In the genomic region with DNA sequence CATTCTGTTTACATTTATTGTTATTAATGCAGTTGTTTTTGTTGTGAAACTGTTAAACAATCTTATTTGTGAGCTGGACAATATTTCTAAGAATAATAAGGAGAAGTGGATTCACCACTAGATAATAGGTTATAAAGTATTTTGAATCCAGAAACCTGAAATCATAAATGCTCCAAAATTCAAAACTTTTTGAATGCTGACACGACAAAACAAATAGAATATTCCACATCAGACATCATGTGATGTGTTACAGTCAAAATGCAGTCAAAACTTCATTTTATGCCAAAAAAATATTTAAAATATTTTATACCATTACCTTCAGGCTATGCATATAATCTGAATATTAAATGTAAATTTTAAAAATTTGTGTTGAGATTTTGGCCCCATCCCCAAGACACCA, we compare ENCODE assay signal across 28 cellular contexts.
"Had no signal": no experiment of that assay in that cellular context is flagged by ENCODE, and none has a peak within 500 bp of the region (broad histone marks: within the 10 kb centered on the region; RNA-seq: fewer than 3 reads in every experiment).

No MANE protein-coding gene starts in this region.

- H3K36me3 ChIP-seq: neural progenitor cell, ovary, spleen, suprapubic skin, tibial artery, transverse colon, upper lobe of right lung, uterus had no signal

- DNase-seq: natural killer cell; occipital lobe; ovary; posterior cingulate gyrus; psoas muscle; right cardiac atrium; spleen; stimulated activated CD4-positive, alpha-beta T cell treated with anti-CD3 and anti-CD28 coated beads, Interleukin-12 subunit alpha, Interleukin-12 subunit beta, amount 100 ng/mL, for 4 hours; stimulated activated CD4-positive, alpha-beta T cell treated with anti-CD3 and anti-CD28 coated beads, Interleukin-1b, Interleukin-23, amount 100 ng/mL, for 48 hours; stimulated activated CD4-positive, alpha-beta T cell treated with anti-CD3 and anti-CD28 coated beads, Interleukin-4, amount 100 ng/mL, for 1 hour; stimulated activated CD4-positive, alpha-beta T cell treated with anti-CD3 and anti-CD28 coated beads, Interleukin-4, amount 100 ng/mL, for 4 hours; stimulated activated CD8-positive, alpha-beta memory T cell treated with anti-CD3 and anti-CD28 coated beads, Interleukin-4, amount 100 ng/mL, for 48 hours; stimulated activated naive CD4-positive, alpha-beta T cell; stimulated activated naive CD8-positive, alpha-beta T cell treated with anti-CD3 and anti-CD28 coated beads, Interleukin-15, amount 100 ng/mL, for 72 hours; stimulated activated naive CD8-positive, alpha-beta T cell treated with anti-CD3 and anti-CD28 coated beads, Interleukin-15, Interleukin-2, amounts not matched to agents 100 U/mL and 50 U/mL, for 24 hours; substantia nigra; testis; tibial artery; transverse colon; upper lobe of right lung; uterus had no signal

- H3K4me3 ChIP-seq: neural progenitor cell, ovary, psoas muscle, skin epidermis, smooth muscle cell, spleen, suprapubic skin, testis, tibial artery, transverse colon, upper lobe of right lung, uterus had no signal

- H3K79me2 ChIP-seq: parathyroid adenoma had no signal

- H3K9ac ChIP-seq: neural progenitor cell, parathyroid adenoma had no signal

- H3K4me2 ChIP-seq: neural progenitor cell, smooth muscle cell had no signal

- H3K4me1 ChIP-seq: neural progenitor cell, parathyroid adenoma, psoas muscle, spleen, suprapubic skin, testis, tibial artery, transverse colon, upper lobe of right lung, uterus had no signal

- H2AFZ ChIP-seq: neural progenitor cell, parathyroid adenoma had no signal

- ATAC-seq: natural killer cell; psoas muscle; right cardiac atrium; sciatic nerve; stimulated activated memory B cell treated with anti-CD40 and anti-IgM and Interleukin-4, amounts not matched to agents 10 μg/mL and 1 μg/mL and 100 μg/mL, for 72 hours; stimulated activated naive CD8-positive, alpha-beta T cell treated with anti-CD3 and anti-CD28 coated beads, Interleukin-15, amount 100 ng/mL, for 72 hours; stimulated activated naive CD8-positive, alpha-beta T cell treated with anti-CD3 and anti-CD28 coated beads, Interleukin-15, Interleukin-2, amounts not matched to agents 100 U/mL and 50 U/mL, for 24 hours; upper lobe of right lung had no signal

- H3K9me3 ChIP-seq: ovary, psoas muscle, suprapubic skin, testis, tibial artery, transverse colon, upper lobe of right lung, uterus had no signal

- H3K27ac ChIP-seq: neural progenitor cell, ovary, parathyroid adenoma, psoas muscle, skin epidermis, spleen, suprapubic skin, testis, tibial artery, transverse colon, upper lobe of right lung, uterus had no signal

- H3K27me3 ChIP-seq: neural progenitor cell, spleen, suprapubic skin, testis, tibial artery, transverse colon, upper lobe of right lung, uterus had no signal
